1 cellular context compared by ENCODE assay signal in the genomic region with DNA sequence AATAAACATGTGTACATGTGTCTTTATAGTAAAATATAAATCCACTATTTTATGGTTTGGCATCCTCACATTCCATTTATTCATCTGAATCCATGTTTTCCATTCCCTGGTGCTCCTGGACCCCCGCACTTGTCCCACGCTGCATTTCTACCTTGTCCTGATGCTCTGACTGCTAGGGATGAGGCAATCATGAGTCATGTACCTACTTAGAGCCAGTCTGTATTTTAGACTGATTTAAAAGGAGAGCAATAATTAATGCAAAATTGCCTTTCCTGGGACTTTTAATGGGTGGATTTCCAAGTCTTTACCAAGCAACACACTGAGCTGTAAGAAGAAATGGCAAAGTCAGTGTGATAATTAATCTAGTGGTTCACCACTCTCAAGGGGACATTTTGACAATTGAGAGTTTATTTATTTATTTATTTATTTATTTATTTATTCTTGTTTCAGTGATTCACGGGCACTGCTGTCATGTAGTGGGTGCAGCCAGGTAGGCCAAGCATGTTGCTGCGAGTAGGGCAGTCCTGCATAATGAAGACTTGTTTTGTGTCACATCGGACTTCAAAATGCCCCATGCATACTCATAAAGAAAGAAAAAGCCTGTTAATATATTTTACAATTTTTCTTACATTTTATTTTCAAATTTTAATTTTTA.
TF ChIP-seq lines count a peak whose summit lies in the region.

No MANE protein-coding gene starts in this region.

TF ChIP-seq in SK-N-SH treated with all-trans-retinoic acid at 6 μM for 48 hours, 23 proteins besides CTCF, POLR2A, EP300 and RAD21 (continued from another document):
- TF ChIP-seq, protein P1, sequence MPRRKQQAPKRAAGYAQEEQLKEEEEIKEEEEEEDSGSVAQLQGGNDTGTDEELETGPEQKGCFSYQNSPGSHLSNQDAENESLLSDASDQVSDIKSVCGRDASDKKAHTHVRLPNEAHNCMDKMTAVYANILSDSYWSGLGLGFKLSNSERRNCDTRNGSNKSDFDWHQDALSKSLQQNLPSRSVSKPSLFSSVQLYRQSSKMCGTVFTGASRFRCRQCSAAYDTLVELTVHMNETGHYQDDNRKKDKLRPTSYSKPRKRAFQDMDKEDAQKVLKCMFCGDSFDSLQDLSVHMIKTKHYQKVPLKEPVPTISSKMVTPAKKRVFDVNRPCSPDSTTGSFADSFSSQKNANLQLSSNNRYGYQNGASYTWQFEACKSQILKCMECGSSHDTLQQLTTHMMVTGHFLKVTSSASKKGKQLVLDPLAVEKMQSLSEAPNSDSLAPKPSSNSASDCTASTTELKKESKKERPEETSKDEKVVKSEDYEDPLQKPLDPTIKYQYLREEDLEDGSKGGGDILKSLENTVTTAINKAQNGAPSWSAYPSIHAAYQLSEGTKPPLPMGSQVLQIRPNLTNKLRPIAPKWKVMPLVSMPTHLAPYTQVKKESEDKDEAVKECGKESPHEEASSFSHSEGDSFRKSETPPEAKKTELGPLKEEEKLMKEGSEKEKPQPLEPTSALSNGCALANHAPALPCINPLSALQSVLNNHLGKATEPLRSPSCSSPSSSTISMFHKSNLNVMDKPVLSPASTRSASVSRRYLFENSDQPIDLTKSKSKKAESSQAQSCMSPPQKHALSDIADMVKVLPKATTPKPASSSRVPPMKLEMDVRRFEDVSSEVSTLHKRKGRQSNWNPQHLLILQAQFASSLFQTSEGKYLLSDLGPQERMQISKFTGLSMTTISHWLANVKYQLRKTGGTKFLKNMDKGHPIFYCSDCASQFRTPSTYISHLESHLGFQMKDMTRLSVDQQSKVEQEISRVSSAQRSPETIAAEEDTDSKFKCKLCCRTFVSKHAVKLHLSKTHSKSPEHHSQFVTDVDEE (CRISPR knock-in tag; IDR thresholded peaks at IDR 0.05), result no peak
- TF ChIP-seq TOX (CRISPR knock-in tag; IDR thresholded peaks at IDR 0.05; ENCODE audit: borderline replicate concordance), result no peak
- TF ChIP-seq TCF4 (CRISPR knock-in tag; IDR thresholded peaks at IDR 0.05; ENCODE audit: borderline replicate concordance), result no peak
